Comparison of ENCODE assay signal across 26 cellular contexts in genomic region chr3:98877132-98877531, GRCh38. TPM values are rescaled to one million over a fixed set of nuclear protein-coding genes. Genes with fewer than 3 reads are reported as not detected.
A peak's percentile ranks its signal among the peaks of the same experiment; 100 is the strongest.
DNase-seq lines count a peak whose midpoint lies in the region; ATAC-seq and TF ChIP-seq lines count a peak whose summit lies in the region.
"Had no signal": no experiment of that assay in that cellular context is flagged by ENCODE, and none has a peak within 500 bp of the region (broad histone marks: within the 10 kb centered on the region; RNA-seq: fewer than 3 reads in every experiment).

No MANE protein-coding gene starts in this region.

- peaks cover 13% of the 10 kb centered on the region for H4K20me1 ChIP-seq in mammary epithelial cell (ENCODE audit: insufficient read depth, low read length)
- peaks cover 58% of the 10 kb centered on the region for H4K20me1 ChIP-seq in osteoblast (ENCODE audit: insufficient read depth, low read length)

- H2AFZ ChIP-seq in mammary epithelial cell (ENCODE audit: low read depth, low read length) (no peak overlapping the region), osteoblast (ENCODE audit: low read length) (no peak overlapping the region)

- CTCF ChIA-PET in MCF 10A (lab: Yijun Ruan, JAX), result no interaction called here
- CTCF ChIA-PET in mammary epithelial cell (lab: Charles Lee; ENCODE audit: low non-redundant PET), result no interaction called here

- POLR2A ChIA-PET in MCF 10A (lab: Yijun Ruan, JAX), result interaction anchor here (0.7 to 1.2 kb wide), 3 partner anchors 9 to 71 kb away, joined by 3 to 4 read pairs (median 4); no protein-coding TSS in a partner anchor

- H3K4me2 ChIP-seq in mammary epithelial cell (ENCODE audit: insufficient read depth, low read depth, low read length), result peak overlapping the region; percentile 45
- no peak overlapping the region for H3K4me2 ChIP-seq in osteoblast (ENCODE audit: insufficient read depth, low read length)

- dilution Hi-C loops in mammary epithelial cell (cut with HindIII; ENCODE audit: low sequenced_read_pairs), result no loop called here

- 11% methylated on average over 2 of the region's 2 CpGs for WGBS in mammary epithelial cell (ENCODE audit: low coverage, missing lambda C conversion rate)

- H3K9me3 ChIP-seq in breast epithelium (no peaks in the 10 kb centered on the region), mammary epithelial cell (replicated peaks; ENCODE audit: insufficient read depth, low read length) (no peaks in the 10 kb centered on the region), mucosa of descending colon (no peaks in the 10 kb centered on the region), osteoblast (ENCODE audit: low read depth, low read length) (no peaks in the 10 kb centered on the region)
- H3K9me3 ChIP-seq: HAP-1, ovary, suprapubic skin, uterus had no signal

- no peak overlapping the region for H3K9ac ChIP-seq in mammary epithelial cell (ENCODE audit: insufficient read depth, low read length)

- H3K36me3 ChIP-seq in breast epithelium (no peaks in the 10 kb centered on the region), mammary epithelial cell (ENCODE audit: insufficient read depth, low read length) (peaks cover 44% of the 10 kb centered on the region), mucosa of descending colon (ENCODE audit: low read depth) (no peaks in the 10 kb centered on the region), brain microvascular endothelial cell (replicated peaks) (peaks cover 79% of the 10 kb centered on the region), osteoblast (ENCODE audit: insufficient read depth, low read length) (peaks cover 80% of the 10 kb centered on the region)
- H3K36me3 ChIP-seq: ovary, uterus had no signal

- H3K27ac ChIP-seq in breast epithelium (no peak overlapping the region), mammary epithelial cell (ENCODE audit: insufficient read depth, low read depth, low read length) (peak overlapping the region; percentile 37), brain microvascular endothelial cell (no peak overlapping the region), osteoblast (ENCODE audit: low read depth, low read length) (no peak overlapping the region)
- H3K27ac ChIP-seq: ovary, suprapubic skin, uterus had no signal

- H3K79me2 ChIP-seq in mammary epithelial cell (ENCODE audit: insufficient read depth, low read length), result peaks cover 98% of the 10 kb centered on the region
- peaks cover 99% of the 10 kb centered on the region for H3K79me2 ChIP-seq in osteoblast (ENCODE audit: insufficient read depth, low read length)

- BruUV-seq in MCF 10A (replicated peaks; lab: Mats Ljungman, UMichigan) (no TSS peak), mammary epithelial cell (replicated peaks; lab: Mats Ljungman, UMichigan) (no TSS peak)

- peak overlapping the region; percentile 1 for H3K4me3 Mint-ChIP-seq in MCF 10A (ENCODE audit: unreplicated experiment)
- H3K4me3 Mint-ChIP-seq: activated CD8-positive, alpha-beta memory T cell treated with anti-CD3 and anti-CD28 coated beads, Interleukin-2, amount 10 ng/mL, durations not matched to agents 7 days and 5 days; dendritic cell treated with granulocyte-macrophage colony-stimulating factor and Interleukin-4, amounts not matched to agents 40 ng/mL and 50 ng/mL, for 4 days; naive B cell had no signal

- peak overlapping the region; percentile 10 for H3K27ac Mint-ChIP-seq in MCF 10A (ENCODE audit: low read depth, unreplicated experiment)
- H3K27ac Mint-ChIP-seq: activated CD8-positive, alpha-beta memory T cell treated with anti-CD3 and anti-CD28 coated beads, Interleukin-2, amount 10 ng/mL, durations not matched to agents 7 days and 5 days; activated T-helper 2 cell treated with anti-CD3 and anti-CD28 coated beads, Interferon-gamma antibody, Interleukin-2, Interleukin-4, amounts not matched to agents 10 μg/mL and 5 μg/mL and 100 μg/mL, durations not matched to agents 14 hours and 24 hours and 36 hours; dendritic cell treated with granulocyte-macrophage colony-stimulating factor and Interleukin-4, amounts not matched to agents 40 ng/mL and 50 ng/mL, for 4 days had no signal

- H3K4me3 ChIP-seq in breast epithelium (no peak overlapping the region), mammary epithelial cell (replicated peaks in 1 of 3; ENCODE audit: insufficient read depth in 1 of 3, low read depth in 2 of 3, low read length in 3 of 3) (no peak overlapping the region), mucosa of descending colon (no peak overlapping the region), brain microvascular endothelial cell (ENCODE audit: low read depth, low read length) (no peak overlapping the region), osteoblast (ENCODE audit: insufficient read depth, low read length) (no peak overlapping the region)
- H3K4me3 ChIP-seq: HAP-1, MG63, ovary, suprapubic skin, uterus had no signal

- intact Hi-C loops in MCF 10A (cut with micrococcal nuclease), result no loop called here
- intact Hi-C loops in breast epithelium (cut with DNase I; ENCODE audit: low total_unique reads), result no loop called here
- intact Hi-C loops in mammary epithelial cell (cut with micrococcal nuclease), result no loop called here
- intact Hi-C loops in mucosa of descending colon (cut with DNase I, micrococcal nuclease), result no loop called here

- H3K9me3 Mint-ChIP-seq in MCF 10A (ENCODE audit: unreplicated experiment), result peaks cover 1% of the 10 kb centered on the region
- H3K9me3 Mint-ChIP-seq: activated T-helper 2 cell treated with anti-CD3 and anti-CD28 coated beads, Interferon-gamma antibody, Interleukin-2, Interleukin-4, amounts not matched to agents 10 μg/mL and 5 μg/mL and 100 μg/mL, durations not matched to agents 14 hours and 24 hours and 36 hours; dendritic cell treated with granulocyte-macrophage colony-stimulating factor and Interleukin-4, amounts not matched to agents 40 ng/mL and 50 ng/mL, for 4 days; naive B cell had no signal

- no peak for TF ChIP-seq CTCF in MCF 10A (IDR thresholded peaks at IDR 0.05; ENCODE audit: unreplicated experiment)
- TF ChIP-seq CTCF in breast epithelium (IDR thresholded peaks at IDR 0.05), result no peak
- no peak for TF ChIP-seq CTCF in mammary epithelial cell (conservative IDR thresholded peaks at IDR 0.05 in 1 of 2, IDR thresholded peaks at IDR 0.05 in 1 of 2; ENCODE audit: extremely low read depth in 1 of 2, insufficient read depth in 1 of 2, low read depth in 1 of 2, low read length in 2 of 2)
- TF ChIP-seq CTCF in mucosa of descending colon (IDR thresholded peaks at IDR 0.05), result no peak
- TF ChIP-seq CTCF in brain microvascular endothelial cell (IDR thresholded peaks at IDR 0.05; ENCODE audit: low read depth, low read length, missing control alignments), result no peak
- no peak for TF ChIP-seq CTCF in osteoblast (IDR thresholded peaks at IDR 0.05; ENCODE audit: extremely low read depth, low read depth, low read length)

- in situ Hi-C loops in mammary epithelial cell (cut with MboI; ENCODE audit: low sequenced_read_pairs in 2 of 2) (no loop called here), brain microvascular endothelial cell (cut with HindIII; ENCODE audit: low pct_ligation_motif_present, low sequenced_read_pairs) (loop anchor here (25.0 kb wide), 1 partner anchor 110 kb away; no protein-coding TSS in a partner anchor)

- H3K27me3 Mint-ChIP-seq in MCF 10A (ENCODE audit: insufficient read depth, unreplicated experiment), result no peaks in the 10 kb centered on the region
- H3K27me3 Mint-ChIP-seq: dendritic cell treated with granulocyte-macrophage colony-stimulating factor and Interleukin-4, amounts not matched to agents 40 ng/mL and 50 ng/mL, for 4 days; naive B cell had no signal

- no peaks in the 10 kb centered on the region for H3K4me1 ChIP-seq in breast epithelium
- H3K4me1 ChIP-seq in mammary epithelial cell (ENCODE audit: insufficient read depth, low read length), result peaks cover 6% of the 10 kb centered on the region
- H3K4me1 ChIP-seq in mucosa of descending colon (ENCODE audit: low read depth), result no peaks in the 10 kb centered on the region
- H3K4me1 ChIP-seq in osteoblast (ENCODE audit: insufficient read depth, low read length), result peaks cover 11% of the 10 kb centered on the region
- H3K4me1 ChIP-seq: HAP-1, suprapubic skin, uterus had no signal

- peaks cover 20% of the 10 kb centered on the region for H3K36me3 Mint-ChIP-seq in MCF 10A (ENCODE audit: insufficient read depth, unreplicated experiment)
- H3K36me3 Mint-ChIP-seq: activated CD8-positive, alpha-beta memory T cell treated with anti-CD3 and anti-CD28 coated beads, Interleukin-2, amount 10 ng/mL, durations not matched to agents 7 days and 5 days had no signal

- TF ChIP-seq POLR2A in breast epithelium (IDR thresholded peaks at IDR 0.05), result no peak

- DNase-seq in MCF 10A (ENCODE audit: unreplicated experiment), result no peak
- DNase-seq in breast epithelium (ENCODE audit: low spot score in 2 of 2), result no peak
- DNase-seq in mammary epithelial cell, result peak; percentile 50
- DNase-seq in mucosa of descending colon, result no peak
- DNase-seq in brain microvascular endothelial cell, result no peak
- DNase-seq in osteoblast (ENCODE audit: insufficient read length, low spot score, missing footprints), result no peak
- no peak for DNase-seq in NCI-H510A treated with DMSO at 0.1 percent for 48 hours (lab: John Stamatoyannopoulos, UW)
- DNase-seq: activated CD4-positive, alpha-beta T cell treated with anti-CD3 and anti-CD28 coated beads for 4 hours; activated CD8-positive, alpha-beta memory T cell treated with anti-CD3 and anti-CD28 coated beads, Interleukin-2, amount 10 ng/mL, durations not matched to agents 7 days and 5 days; C1 segment of cervical spinal cord; DMS 273 treated with DMSO at 0.1 percent for 48 hours; hippocampal formation; kidney glomerular epithelial cell; MG63; naive B cell; NCI-H146; NCI-H82; ovary; right cardiac atrium; stimulated activated CD4-positive, alpha-beta T cell treated with anti-CD3 and anti-CD28 coated beads, Interleukin-15, amount 100 ng/mL, for 24 hours; uterus had no signal

- peaks cover 27% of the 10 kb centered on the region for H3K4me1 Mint-ChIP-seq in MCF 10A (ENCODE audit: insufficient read depth, unreplicated experiment)
- H3K4me1 Mint-ChIP-seq: naive B cell had no signal

- H3K27me3 ChIP-seq in breast epithelium, result no peaks in the 10 kb centered on the region
- no peaks in the 10 kb centered on the region for H3K27me3 ChIP-seq in mammary epithelial cell (ENCODE audit: insufficient read depth, low read length)
- no peaks in the 10 kb centered on the region for H3K27me3 ChIP-seq in brain microvascular endothelial cell (replicated peaks)
- H3K27me3 ChIP-seq in osteoblast (ENCODE audit: insufficient read depth, low read length), result no peaks in the 10 kb centered on the region
- H3K27me3 ChIP-seq: MG63, ovary, suprapubic skin, uterus had no signal

- ATAC-seq in HG02642 (IDR thresholded peaks at IDR 0.05; ENCODE audit: poor library complexity, unreplicated experiment) (peak; percentile 67), mucosa of descending colon (no peak)
- ATAC-seq: activated CD8-positive, alpha-beta memory T cell treated with anti-CD3 and anti-CD28 coated beads, Interleukin-2, amount 10 ng/mL, durations not matched to agents 7 days and 5 days; right cardiac atrium had no signal

RNA-seq across cellular contexts. Expression of gene DCBLD2, which starts 24.4 kb away (rescaled TPM):
- 161 and 206 TPM in 2 replicates for total RNA-seq in MCF 10A (2022)
- 10 to 100 TPM; 27.2 to 46.7 (median 29.6) TPM for total RNA-seq in breast epithelium
- total RNA-seq in mammary epithelial cell, result 100 to 1,000 TPM; 310 to 337 TPM
- polyA plus RNA-seq in mammary epithelial cell, result 355 TPM
- 433 TPM for polyA minus RNA-seq in mammary epithelial cell
- 10 to 100 TPM in 2 of 3 donors, 1 to 10 TPM in 1; 9.6 to 34.8 (median 17.5) TPM for total RNA-seq in mucosa of descending colon
- 187 and 278 TPM in 2 replicates for total RNA-seq in osteoblast
